ENCODE assay signal across 8 cellular contexts in the genomic region with DNA sequence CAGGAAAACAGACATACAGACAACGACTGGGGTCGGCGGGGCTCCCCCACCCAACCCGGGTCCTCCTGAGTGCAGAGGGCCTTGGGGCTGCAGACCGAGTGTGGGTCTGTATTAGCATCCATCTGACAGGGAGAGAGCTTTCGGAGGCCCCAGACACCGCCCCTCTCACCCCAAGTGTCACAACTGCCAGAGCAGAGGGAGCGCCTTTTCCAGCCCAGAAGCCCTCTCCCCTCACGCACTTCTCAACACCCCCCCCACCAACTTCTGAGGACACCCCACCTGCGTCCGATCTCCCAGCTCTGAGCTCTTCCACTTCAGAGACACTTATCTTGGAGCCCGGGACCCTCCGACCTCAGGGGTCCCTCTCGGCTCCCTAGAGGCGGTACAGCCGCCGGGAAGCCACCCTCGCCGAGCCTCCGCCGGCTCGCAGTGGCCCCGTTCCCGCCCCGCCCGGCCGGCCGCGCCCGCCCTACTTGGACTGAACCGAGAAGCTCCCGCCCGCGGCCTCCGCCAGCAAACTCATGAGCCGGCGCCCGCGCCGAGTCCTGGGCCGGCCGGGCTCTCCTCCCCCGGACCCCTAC. TPM values are rescaled to one million over a fixed set of nuclear protein-coding genes. Genes with fewer than 3 reads are reported as not detected.
DNase-seq lines count a peak whose midpoint lies in the region; ATAC-seq and TF ChIP-seq lines count a peak whose summit lies in the region.

No MANE protein-coding gene starts in this region.

- H2AFZ ChIP-seq in Karpas-422 (ENCODE audit: low read length) = no peak overlapping the region

- H3K4me1 Mint-ChIP-seq in activated naive CD4-positive, alpha-beta T cell treated with anti-CD3 and anti-CD28 coated beads, Interleukin-2, amount 50 U/mL, for 24 hours = peaks cover 58% of the 10 kb centered on the region

- peak overlapping the region; percentile 98 for H3K9ac ChIP-seq in Karpas-422 (ENCODE audit: low read length)
- peak overlapping the region; percentile 91 for H3K9ac ChIP-seq in skeletal muscle satellite cell (ENCODE audit: low read depth, low read length)

- H3K4me1 ChIP-seq in Karpas-422 (ENCODE audit: low read length) (peaks cover 55% of the 10 kb centered on the region), left ventricle myocardium inferior (peaks cover 61% of the 10 kb centered on the region), skeletal muscle satellite cell (ENCODE audit: control insufficient read depth, insufficient read depth, low read length) (peaks cover 37% of the 10 kb centered on the region)

- ATAC-seq in GM18498 (IDR thresholded peaks at IDR 0.05; ENCODE audit: unreplicated experiment) (peak; percentile 1), GM19463 (IDR thresholded peaks at IDR 0.05; ENCODE audit: unreplicated experiment) (no peak)

- peaks cover 51% of the 10 kb centered on the region for H3K79me2 ChIP-seq in Karpas-422 (ENCODE audit: low read length)

- H3K4me3 ChIP-seq in Karpas-422 (ENCODE audit: low read length) (peak overlapping the region; percentile 97), left ventricle myocardium inferior (peak overlapping the region; percentile 87), skeletal muscle satellite cell (ENCODE audit: low read length) (peak overlapping the region; percentile 97)

- peak overlapping the region; percentile 91 for H3K4me3 Mint-ChIP-seq in activated naive CD4-positive, alpha-beta T cell treated with anti-CD3 and anti-CD28 coated beads, Interleukin-2, amount 50 U/mL, for 24 hours

- intact Hi-C loops in left ventricle myocardium inferior (cut with micrococcal nuclease) = no loop called here

- H3K36me3 Mint-ChIP-seq in activated naive CD4-positive, alpha-beta T cell treated with anti-CD3 and anti-CD28 coated beads, Interleukin-2, amount 50 U/mL, for 24 hours = peaks cover 15% of the 10 kb centered on the region

- H3K27ac ChIP-seq in Karpas-422 (ENCODE audit: low read length) (peak overlapping the region; percentile 90), left ventricle myocardium inferior (replicated peaks) (peak overlapping the region; percentile 98)

- H3K9me3 ChIP-seq in Karpas-422 (ENCODE audit: low read length) = no peaks in the 10 kb centered on the region
- H3K9me3 ChIP-seq in left ventricle myocardium inferior (replicated peaks) = no peaks in the 10 kb centered on the region
- H3K9me3 ChIP-seq in skeletal muscle satellite cell (replicated peaks; ENCODE audit: low read length) = no peaks in the 10 kb centered on the region

- H3K27ac Mint-ChIP-seq in activated naive CD4-positive, alpha-beta T cell treated with anti-CD3 and anti-CD28 coated beads, Interleukin-2, amount 50 U/mL, for 24 hours = peak overlapping the region; percentile 94

- H3K9me3 Mint-ChIP-seq in activated naive CD4-positive, alpha-beta T cell treated with anti-CD3 and anti-CD28 coated beads, Interleukin-2, amount 50 U/mL, for 24 hours = no peaks in the 10 kb centered on the region

- H3K9me2 ChIP-seq in Karpas-422 (replicated peaks; ENCODE audit: insufficient read depth, low read length) = no peaks in the 10 kb centered on the region

- DNase-seq in Karpas-422 (peak; percentile 72), left ventricle myocardium inferior (no peak), NCI-H187 (lab: John Stamatoyannopoulos, UW) (no peak), pons (ENCODE audit: low spot score) (no peak)

- no peak for TF ChIP-seq CTCF in left ventricle myocardium inferior (IDR thresholded peaks at IDR 0.05; ENCODE audit: borderline replicate concordance)

- H3K27me3 ChIP-seq in Karpas-422 (ENCODE audit: low read length) = no peaks in the 10 kb centered on the region
- no peaks in the 10 kb centered on the region for H3K27me3 ChIP-seq in left ventricle myocardium inferior (ENCODE audit: low read depth)
- no peaks in the 10 kb centered on the region for H3K27me3 ChIP-seq in skeletal muscle satellite cell (ENCODE audit: control insufficient read depth, insufficient read depth, low read length)

- H3K36me3 ChIP-seq in Karpas-422 (ENCODE audit: insufficient read depth, low read length) (no peaks in the 10 kb centered on the region), left ventricle myocardium inferior (no peaks in the 10 kb centered on the region), skeletal muscle satellite cell (ENCODE audit: insufficient read depth, low read length) (peaks cover 2% of the 10 kb centered on the region)

- no peaks in the 10 kb centered on the region for H3K27me3 Mint-ChIP-seq in activated naive CD4-positive, alpha-beta T cell treated with anti-CD3 and anti-CD28 coated beads, Interleukin-2, amount 50 U/mL, for 24 hours

- H4K20me1 ChIP-seq in Karpas-422 (ENCODE audit: insufficient read depth, low read depth, low read length) = no peaks in the 10 kb centered on the region

- peak overlapping the region; percentile 99 for H3K4me2 ChIP-seq in Karpas-422 (ENCODE audit: low read depth, low read length, poor library complexity, severe bottlenecking)
- peak overlapping the region; percentile 98 for H3K4me2 ChIP-seq in skeletal muscle satellite cell (ENCODE audit: low read length)

RNA-seq across cellular contexts. Expression of a gene that starts 0.4 kb away (rescaled TPM):
- total RNA-seq in Karpas-422 (2014; rRNA removed; shearing (Covaris generic); ENCODE audit: low replicate concordance) = 54.6 and 68.5 TPM in 2 replicates
- total RNA-seq in left ventricle myocardium inferior = 23.1 TPM
- 17.0 and 24.1 TPM in 2 replicates for total RNA-seq in skeletal muscle satellite cell (2012; rRNA removed)

RNA-seq across cellular contexts. Expression of a gene that starts 15.1 kb away (rescaled TPM):
- 9.0 and 17.0 TPM in 2 replicates for total RNA-seq in Karpas-422 (2014; rRNA removed; shearing (Covaris generic); ENCODE audit: low replicate concordance)
- total RNA-seq in left ventricle myocardium inferior = 32.0 TPM
- total RNA-seq in skeletal muscle satellite cell (2012; rRNA removed) = 26.6 and 28.2 TPM in 2 replicates

RNA-seq across cellular contexts. Expression of a gene that starts 32.0 kb away (rescaled TPM):
- total RNA-seq in Karpas-422 (2014; rRNA removed; shearing (Covaris generic); ENCODE audit: low replicate concordance) = 27.0 and 43.2 TPM in 2 replicates
- total RNA-seq in left ventricle myocardium inferior = 27.8 TPM
- total RNA-seq in skeletal muscle satellite cell (2012; rRNA removed) = 11.9 and 13.3 TPM in 2 replicates

RNA-seq across cellular contexts. Expression of a gene that starts 43.0 kb away (rescaled TPM):
- total RNA-seq in Karpas-422 (2014; rRNA removed; shearing (Covaris generic); ENCODE audit: low replicate concordance) = 123 and 124 TPM in 2 replicates
- total RNA-seq in left ventricle myocardium inferior = 37.3 TPM
- total RNA-seq in skeletal muscle satellite cell (2012; rRNA removed) = 107 and 110 TPM in 2 replicates
